In genomic region chr11:117197516-117198456, GRCh38 we compare ENCODE assay signal across 1 cellular context.
TF ChIP-seq lines count a peak whose summit lies in the region.

No MANE protein-coding gene starts in this region.

TF ChIP-seq in HEK293, 187 proteins besides CTCF, POLR2A, EP300 and RAD21 (continued from another document):
- 0 out of 2 replicates have a peak, but pooled peaks have one; percentile 13 for TF ChIP-seq REST (tag by site-specific recombination; IDR thresholded peaks at IDR 0.05)
- TF ChIP-seq, protein P1, sequence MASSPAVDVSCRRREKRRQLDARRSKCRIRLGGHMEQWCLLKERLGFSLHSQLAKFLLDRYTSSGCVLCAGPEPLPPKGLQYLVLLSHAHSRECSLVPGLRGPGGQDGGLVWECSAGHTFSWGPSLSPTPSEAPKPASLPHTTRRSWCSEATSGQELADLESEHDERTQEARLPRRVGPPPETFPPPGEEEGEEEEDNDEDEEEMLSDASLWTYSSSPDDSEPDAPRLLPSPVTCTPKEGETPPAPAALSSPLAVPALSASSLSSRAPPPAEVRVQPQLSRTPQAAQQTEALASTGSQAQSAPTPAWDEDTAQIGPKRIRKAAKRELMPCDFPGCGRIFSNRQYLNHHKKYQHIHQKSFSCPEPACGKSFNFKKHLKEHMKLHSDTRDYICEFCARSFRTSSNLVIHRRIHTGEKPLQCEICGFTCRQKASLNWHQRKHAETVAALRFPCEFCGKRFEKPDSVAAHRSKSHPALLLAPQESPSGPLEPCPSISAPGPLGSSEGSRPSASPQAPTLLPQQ (tag by site-specific recombination; IDR thresholded peaks at IDR 0.05), result no peak
- peak; percentile 72 for TF ChIP-seq KLF1 (tag by site-specific recombination; IDR thresholded peaks at IDR 0.05)
- TF ChIP-seq ZNF639 (tag by site-specific recombination; IDR thresholded peaks at IDR 0.05), result no peak
- TF ChIP-seq EGR2 (tag by site-specific recombination; IDR thresholded peaks at IDR 0.05; ENCODE audit: low read depth), result peak; percentile 52; the same call in 1 of the 2 replicates
